1 cellular context compared by ENCODE assay signal in the genomic region with DNA sequence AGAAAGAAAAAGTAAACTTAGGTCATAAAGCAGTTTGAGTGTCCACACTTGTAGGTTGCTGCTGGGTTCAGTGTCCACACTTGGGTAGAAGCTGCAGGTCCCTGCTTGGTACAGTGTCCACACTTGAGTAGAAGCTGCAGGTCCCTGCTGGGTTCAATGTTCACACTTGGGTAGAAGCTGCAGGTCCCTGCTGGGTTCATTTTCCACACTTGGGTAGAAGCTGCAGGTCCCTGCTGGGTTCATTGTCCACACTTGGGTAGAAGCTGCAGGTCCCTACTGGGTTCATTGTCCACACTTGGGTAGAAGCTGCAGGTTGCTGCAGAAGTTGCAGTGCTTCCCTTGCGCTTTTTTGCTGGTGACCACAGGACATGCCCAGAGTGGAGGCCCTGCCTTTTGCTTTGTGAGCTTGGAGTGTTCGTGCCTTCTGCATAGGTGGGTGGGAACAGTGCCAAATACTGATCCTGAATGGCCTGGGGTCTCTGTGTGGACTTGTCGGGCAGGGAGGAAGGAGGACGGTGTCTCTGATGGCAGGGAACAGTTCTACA.
TF ChIP-seq lines count a peak whose summit lies in the region.

No MANE protein-coding gene starts in this region.

TF ChIP-seq in GM23338, 12 proteins besides CTCF, POLR2A, EP300 and RAD21 (continued from another document):
- TF ChIP-seq, protein P1, sequence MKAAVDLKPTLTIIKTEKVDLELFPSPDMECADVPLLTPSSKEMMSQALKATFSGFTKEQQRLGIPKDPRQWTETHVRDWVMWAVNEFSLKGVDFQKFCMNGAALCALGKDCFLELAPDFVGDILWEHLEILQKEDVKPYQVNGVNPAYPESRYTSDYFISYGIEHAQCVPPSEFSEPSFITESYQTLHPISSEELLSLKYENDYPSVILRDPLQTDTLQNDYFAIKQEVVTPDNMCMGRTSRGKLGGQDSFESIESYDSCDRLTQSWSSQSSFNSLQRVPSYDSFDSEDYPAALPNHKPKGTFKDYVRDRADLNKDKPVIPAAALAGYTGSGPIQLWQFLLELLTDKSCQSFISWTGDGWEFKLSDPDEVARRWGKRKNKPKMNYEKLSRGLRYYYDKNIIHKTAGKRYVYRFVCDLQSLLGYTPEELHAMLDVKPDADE (IDR thresholded peaks at IDR 0.05), result no peak
- TF ChIP-seq JUNB (IDR thresholded peaks at IDR 0.05; ENCODE audit: unreplicated experiment), result no peak
- TF ChIP-seq NANOG (IDR thresholded peaks at IDR 0.05; ENCODE audit: borderline replicate concordance), result no peak
- no peak for TF ChIP-seq ZNF462 (CRISPR knock-in tag; IDR thresholded peaks at IDR 0.05)
- TF ChIP-seq EZH2 (IDR thresholded peaks at IDR 0.05; ENCODE audit: low read depth, unreplicated experiment), result no peak
- no peak for TF ChIP-seq EZH2phosphoT487 (IDR thresholded peaks at IDR 0.05; ENCODE audit: unreplicated experiment)
- no peak for TF ChIP-seq REST (IDR thresholded peaks at IDR 0.05; ENCODE audit: unreplicated experiment)
- TF ChIP-seq POLR2AphosphoS5 (IDR thresholded peaks at IDR 0.05; ENCODE audit: low read depth), result no peak
